ENCODE assay signal across 21 cellular contexts in genomic region chr22:25364736-25365241, GRCh38.
DNase-seq lines count a peak whose midpoint lies in the region; ATAC-seq and TF ChIP-seq lines count a peak whose summit lies in the region.
"Had no signal": no experiment of that assay in that cellular context is flagged by ENCODE, and none has a peak within 500 bp of the region (broad histone marks: within the 10 kb centered on the region; RNA-seq: fewer than 3 reads in every experiment).

No MANE protein-coding gene starts in this region.

- dilution Hi-C loops in IMR-90 (cut with HindIII; ENCODE audit: low sequenced_read_pairs, unreplicated experiment), result no loop called here

- no peaks in the 10 kb centered on the region for H3K9me3 Mint-ChIP-seq in central memory CD8-positive, alpha-beta T cell
- H3K9me3 Mint-ChIP-seq: activated naive CD8-positive, alpha-beta T cell treated with anti-CD3 and anti-CD28 coated beads, Interleukin-2, amount 10 ng/mL, durations not matched to agents 7 days and 5 days; immature natural killer cell; memory B cell had no signal

- H3K14ac ChIP-seq in IMR-90 (replicated peaks; ENCODE audit: low read depth, low read length), result no peak overlapping the region

- POLR2A ChIA-PET in IMR-90 (lab: Charles Lee; ENCODE audit: unreplicated experiment), result no interaction called here

- peaks cover 13% of the 10 kb centered on the region; the same call in 1 of the 2 replicates for H3K4me1 ChIP-seq in IMR-90 (ENCODE audit: control insufficient read depth, insufficient read depth, low read length)
- peaks cover 26 to 52% (median 42%) of the 10 kb centered on the region in 4 donors for H3K4me1 ChIP-seq in stomach
- H3K4me1 ChIP-seq: uterus had no signal

- in situ Hi-C loops in IMR-90 (cut with MboI; ENCODE audit: low sequenced_read_pairs), result no loop called here

- H4K8ac ChIP-seq in IMR-90 (ENCODE audit: low read depth in 2 of 2, low read length in 2 of 2), result no peak overlapping the region

- no peak overlapping the region for H2BK5ac ChIP-seq in IMR-90 (ENCODE audit: low read depth, low read length, poor library complexity, severe bottlenecking)

- no peaks in the 10 kb centered on the region for H3K27me3 ChIP-seq in IMR-90 (ENCODE audit: control insufficient read depth, insufficient read depth, low read length)
- H3K27me3 ChIP-seq in stomach, result no peaks in the 10 kb centered on the region
- H3K27me3 ChIP-seq: brain microvascular endothelial cell, uterus had no signal

- 0 out of 2 replicates have a peak overlapping the region, but pooled peaks have one; percentile 19 for H3K9ac ChIP-seq in IMR-90 (ENCODE audit: low read depth, low read length)

- H3K27ac ChIP-seq in IMR-90 (ENCODE audit: insufficient read depth, low read length), result peak overlapping the region; percentile 48; the same call in 1 of the 2 replicates
- peak overlapping the region in 1 of 5 donors; percentile 55 for H3K27ac ChIP-seq in stomach
- H3K27ac ChIP-seq: brain microvascular endothelial cell, HL-60, uterus, WERI-Rb-1 had no signal

- H3K56ac ChIP-seq in IMR-90 (ENCODE audit: extremely low read depth, insufficient read depth, low read length), result no peak overlapping the region

- DNase-seq in IMR-90 (peak; percentile 20), left lobe of liver (ENCODE audit: low spot score) (no peak), stomach (peak; percentile 54), NCI-H2081 treated with DMSO at 0.1 percent for 48 hours (lab: John Stamatoyannopoulos, UW) (no peak), D341Med (ENCODE audit: low spot score) (no peak)
- no peak for DNase-seq in central memory CD8-positive, alpha-beta T cell (ENCODE audit: low spot score in 2 of 2)
- DNase-seq in activated CD4-positive, alpha-beta T cell treated with anti-CD3 and anti-CD28 coated beads for 48 hours, result no peak
- DNase-seq: activated naive CD8-positive, alpha-beta T cell treated with anti-CD3 and anti-CD28 coated beads, Interleukin-2, amount 10 ng/mL, durations not matched to agents 7 days and 5 days; AML-193; brain microvascular endothelial cell; HCEC 1CT; immature natural killer cell; NCI-H1930; NCI-H446 treated with DMSO at 0.1 percent for 48 hours; stimulated activated naive CD8-positive, alpha-beta T cell treated with anti-CD3 and anti-CD28 coated beads, Interleukin-15, Interleukin-2, amounts not matched to agents 100 U/mL and 50 U/mL, for 24 hours; uterus; WERI-Rb-1 had no signal

- no peak overlapping the region for H2BK120ac ChIP-seq in IMR-90 (ENCODE audit: low read depth, low read length)

- no peak overlapping the region for H3K4me3 Mint-ChIP-seq in central memory CD8-positive, alpha-beta T cell
- H3K4me3 Mint-ChIP-seq: activated naive CD8-positive, alpha-beta T cell treated with anti-CD3 and anti-CD28 coated beads, Interleukin-2, amount 10 ng/mL, durations not matched to agents 7 days and 5 days; immature natural killer cell; memory B cell had no signal

- 59% methylated on average over 11 of the region's 13 CpGs; no CpG with 5 or more reads in 1 of the 2 experiments for WGBS in IMR-90 (ENCODE audit: extremely low coverage in 2 of 2, insufficient read length in 1 of 2), 2 experiments
- 56 to 74% (median 67%) methylated on average over 11 to 13 of the region's 13 CpGs for WGBS in stomach, 5 donors

- H4K5ac ChIP-seq in IMR-90 (ENCODE audit: low read depth, low read length), result peak overlapping the region; percentile 11; the same call in 1 of the 2 replicates

- no peak for TF ChIP-seq EP300 in stomach (IDR thresholded peaks at IDR 0.05)

- H3K27ac Mint-ChIP-seq in central memory CD8-positive, alpha-beta T cell (ENCODE audit: low read depth), result peak overlapping the region; percentile 79
- H3K27ac Mint-ChIP-seq: memory B cell had no signal

- TF ChIP-seq CTCF in IMR-90 (conservative IDR thresholded peaks at IDR 0.05; ENCODE audit: low read depth, low read length), result no peak
- TF ChIP-seq CTCF in stomach (IDR thresholded peaks at IDR 0.05), result no peak

- H3K4me3 ChIP-seq in IMR-90 (ENCODE audit: insufficient read depth, low read depth, low read length), result no peak overlapping the region
- peak overlapping the region in 1 of 4 donors; percentile 0 for H3K4me3 ChIP-seq in stomach
- H3K4me3 ChIP-seq: K562, uterus had no signal

- H2AFZ ChIP-seq in IMR-90 (replicated peaks; ENCODE audit: low read length, poor library complexity), result peak overlapping the region; percentile 67

- TF ChIP-seq POLR2A in IMR-90 (IDR thresholded peaks at IDR 0.05; ENCODE audit: low read depth, low read length) (no peak), stomach (IDR thresholded peaks at IDR 0.05) (no peak)

- H3K9me1 ChIP-seq in IMR-90 (ENCODE audit: insufficient read depth, low read length), result peaks cover 9% of the 10 kb centered on the region; the same call in 1 of the 2 replicates

- H3K36me3 ChIP-seq in IMR-90 (ENCODE audit: control insufficient read depth, insufficient read depth, low read length) (peaks cover 2% of the 10 kb centered on the region; the same call in 1 of the 2 replicates), stomach (peaks cover 3 to 15% (median 12%) of the 10 kb centered on the region in 4 donors)
- H3K36me3 ChIP-seq: uterus had no signal

- peak overlapping the region; percentile 68 for H3K4ac ChIP-seq in IMR-90 (ENCODE audit: low read depth, low read length)

- ATAC-seq in IMR-90 (ENCODE audit: low read depth) (peak; percentile 53), left lobe of liver (peak; percentile 6)
- ATAC-seq in central memory CD8-positive, alpha-beta T cell (replicated peaks; ENCODE audit: extremely low read depth, poor library complexity, severe bottlenecking), result no peak
- ATAC-seq: esophagus mucosa; K562; stimulated activated naive CD8-positive, alpha-beta T cell treated with anti-CD3 and anti-CD28 coated beads, Interleukin-15, Interleukin-2, amounts not matched to agents 100 U/mL and 50 U/mL, for 24 hours had no signal

- TF ChIP-seq RAD21 in IMR-90 (IDR thresholded peaks at IDR 0.05; ENCODE audit: low read length), result no peak

- peak overlapping the region; percentile 44 for H2AK9ac ChIP-seq in IMR-90 (replicated peaks; ENCODE audit: low read depth, low read length, poor library complexity)

- H3K23ac ChIP-seq in IMR-90 (ENCODE audit: low read depth, low read length), result no peak overlapping the region

- H2BK20ac ChIP-seq in IMR-90 (ENCODE audit: low read depth, low read length), result no peak overlapping the region

- H2AK5ac ChIP-seq in IMR-90 (ENCODE audit: low read depth, low read length), result no peak overlapping the region

- no peak overlapping the region for H2BK15ac ChIP-seq in IMR-90 (ENCODE audit: low read depth, low read length)

- H3K18ac ChIP-seq in IMR-90 (ENCODE audit: low read depth, low read length), result peak overlapping the region; percentile 14; the same call in 1 of the 2 replicates

- H3K9me3 ChIP-seq in IMR-90 (ENCODE audit: control insufficient read depth, insufficient read depth, low read length) (no peaks in the 10 kb centered on the region), stomach (no peaks in the 10 kb centered on the region)
- H3K9me3 ChIP-seq: uterus had no signal

- H3K4me1 Mint-ChIP-seq in central memory CD8-positive, alpha-beta T cell, result peaks cover 23% of the 10 kb centered on the region

- CTCF ChIA-PET in IMR-90 (lab: Yijun Ruan, JAX), result interaction anchor here (1.1 to 1.8 kb wide), 3 partner anchors 39 to 87 kb away, joined by 3 to 5 read pairs (median 4); no protein-coding TSS in a partner anchor

- intact Hi-C loops in IMR-90 (cut with micrococcal nuclease), result no loop called here
- intact Hi-C loops in stomach (cut with DNase I; ENCODE audit: low total_unique reads), result no loop called here

- H3K36me3 Mint-ChIP-seq in central memory CD8-positive, alpha-beta T cell (ENCODE audit: insufficient read depth), result peaks cover 3% of the 10 kb centered on the region
- H3K36me3 Mint-ChIP-seq: activated naive CD8-positive, alpha-beta T cell treated with anti-CD3 and anti-CD28 coated beads, Interleukin-2, amount 10 ng/mL, durations not matched to agents 7 days and 5 days; immature natural killer cell had no signal

- H3K27me3 Mint-ChIP-seq in central memory CD8-positive, alpha-beta T cell, result no peaks in the 10 kb centered on the region
- H3K27me3 Mint-ChIP-seq: activated naive CD8-positive, alpha-beta T cell treated with anti-CD3 and anti-CD28 coated beads, Interleukin-2, amount 10 ng/mL, durations not matched to agents 7 days and 5 days; memory B cell had no signal

- peaks cover 47% of the 10 kb centered on the region for H4K20me1 ChIP-seq in IMR-90 (ENCODE audit: insufficient read depth, low read length)

- peak overlapping the region; percentile 60; the same call in 1 of the 2 replicates for H3K4me2 ChIP-seq in IMR-90 (ENCODE audit: low read depth, low read length)

- H3K79me1 ChIP-seq in IMR-90 (ENCODE audit: low read depth in 1 of 2, low read length in 2 of 2), result peaks cover 12 to 49% of the 10 kb centered on the region in 2 experiments; a peak in 3 of 4 replicates

- H4K91ac ChIP-seq in IMR-90 (ENCODE audit: insufficient read depth, low read depth, low read length), result no peak overlapping the region

- no TSS peak for BruUV-seq in IMR-90 (replicated peaks; lab: Mats Ljungman, UMichigan)

TF ChIP-seq in IMR-90, 13 proteins besides CTCF, POLR2A, EP300 and RAD21:
- TF ChIP-seq CHD1 (IDR thresholded peaks at IDR 0.05; ENCODE audit: low read depth, low read length) (no peak), FOS (IDR thresholded peaks at IDR 0.05; ENCODE audit: low read depth, low read length) (no peak)

Comparison
In these comparisons a context has a peak if more than half of its experiments do, and no peak if none do; other contexts are left out.
1. DNase-seq: peak in IMR-90 (single experiment) and stomach (single experiment); none in central memory CD8-positive, alpha-beta T cell (0 of 2), left lobe of liver (single experiment), NCI-H2081 treated with DMSO at 0.1 percent for 48 hours (single experiment), activated CD4-positive, alpha-beta T cell treated with anti-CD3 and anti-CD28 coated beads for 48 hours (single experiment) and D341Med (single experiment).